Comparison of ENCODE assay signal across 20 cellular contexts in genomic region chr20:61516398-61517208, GRCh38.
DNase-seq lines count a peak whose midpoint lies in the region; ATAC-seq, FAIRE-seq and TF ChIP-seq lines count a peak whose summit lies in the region.
"Had no signal": no experiment of that assay in that cellular context is flagged by ENCODE, and none has a peak within 500 bp of the region (broad histone marks: within the 10 kb centered on the region; RNA-seq: fewer than 3 reads in every experiment).

No MANE protein-coding gene starts in this region.

- DNase-seq in Right ventricle myocardium superior (no peak), right atrium auricular region (ENCODE audit: low spot score) (no peak), astrocyte of the hippocampus (ENCODE audit: low read depth, low spot score) (peak; percentile 49), right cardiac atrium (no peak), upper lobe of right lung (peak; percentile 35), LoVo (ENCODE audit: low spot score) (no peak), small intestine (no peak)
- DNase-seq: activated B cell treated with CpG ODN at 0.5 μM for 24 hours; activated CD8-positive, alpha-beta T cell treated with anti-CD3 and anti-CD28 coated beads for 36 hours; anterior cingulate cortex; cerebellar nuclear complex; left colon; NCI-H1694; NCI-H82; PC-9; substantia nigra; T-helper 2 cell had no signal

- H3K36me3 ChIP-seq in right atrium auricular region (no peaks in the 10 kb centered on the region), upper lobe of right lung (no peaks in the 10 kb centered on the region), small intestine (ENCODE audit: control insufficient read depth in 2 of 2, insufficient read depth in 2 of 2, low read length in 2 of 2) (no peaks in the 10 kb centered on the region)
- H3K36me3 ChIP-seq: BLaER1, vagina had no signal

- H3K4me3 ChIP-seq in right atrium auricular region (no peak overlapping the region), right cardiac atrium (ENCODE audit: low read length) (no peak overlapping the region), upper lobe of right lung (no peak overlapping the region), small intestine (ENCODE audit: low read depth in 1 of 2, low read length in 2 of 2) (no peak overlapping the region)
- H3K4me3 ChIP-seq: BLaER1, PC-9, vagina had no signal

- intact Hi-C loops in Right ventricle myocardium superior (cut with DNase I) (no loop called here), right cardiac atrium (cut with DNase I) (no loop called here), upper lobe of right lung (cut with DNase I) (no loop called here)

- H3K27ac ChIP-seq in right atrium auricular region (no peak overlapping the region), right cardiac atrium (ENCODE audit: low read length) (peak overlapping the region; percentile 38), upper lobe of right lung (no peak overlapping the region), small intestine (ENCODE audit: low read depth in 1 of 2, low read length in 1 of 2) (no peak overlapping the region)
- H3K27ac ChIP-seq: BLaER1, PC-9, vagina had no signal

- 43% methylated on average over 19 of the region's 19 CpGs for WGBS in right cardiac atrium
- 64 to 72% (median 66%) methylated on average over 19 of the region's 19 CpGs for WGBS in small intestine, 3 donors

- ATAC-seq in Right ventricle myocardium superior (ENCODE audit: poor library complexity), result peak; percentile 92
- peak; percentile 82 to 89 for ATAC-seq in right cardiac atrium
- ATAC-seq in upper lobe of right lung, result no peak
- no peak for ATAC-seq in GM19324 (IDR thresholded peaks at IDR 0.05; ENCODE audit: low FRiP score, unreplicated experiment)
- ATAC-seq: activated CD8-positive, alpha-beta T cell treated with anti-CD3 and anti-CD28 coated beads for 36 hours; left colon had no signal

- H3K27me3 ChIP-seq in right atrium auricular region, result no peaks in the 10 kb centered on the region
- H3K27me3 ChIP-seq in right cardiac atrium (ENCODE audit: control insufficient read depth, insufficient read depth), result no peaks in the 10 kb centered on the region
- H3K27me3 ChIP-seq in upper lobe of right lung, result no peaks in the 10 kb centered on the region
- H3K27me3 ChIP-seq in small intestine (ENCODE audit: control insufficient read depth in 2 of 2, insufficient read depth in 2 of 2, low read length in 2 of 2), result no peaks in the 10 kb centered on the region
- H3K27me3 ChIP-seq: BLaER1, vagina had no signal

- H3K9me3 ChIP-seq in right atrium auricular region (no peaks in the 10 kb centered on the region), right cardiac atrium (ENCODE audit: control insufficient read depth, low read length) (no peaks in the 10 kb centered on the region), upper lobe of right lung (no peaks in the 10 kb centered on the region), small intestine (ENCODE audit: control insufficient read depth, low read depth) (no peaks in the 10 kb centered on the region)
- H3K9me3 ChIP-seq: BLaER1, vagina had no signal

- no peaks in the 10 kb centered on the region for H3K4me1 ChIP-seq in right atrium auricular region
- no peaks in the 10 kb centered on the region for H3K4me1 ChIP-seq in right cardiac atrium (ENCODE audit: control insufficient read depth, insufficient read depth, low read length)
- H3K4me1 ChIP-seq in upper lobe of right lung, result no peaks in the 10 kb centered on the region
- no peaks in the 10 kb centered on the region for H3K4me1 ChIP-seq in small intestine (ENCODE audit: control insufficient read depth in 2 of 2, insufficient read depth in 1 of 2, low read depth in 1 of 2, low read length in 1 of 2)
- H3K4me1 ChIP-seq: vagina had no signal

- FAIRE-seq in small intestine (lab: Jason Lieb, UNC), result no peak

- TF ChIP-seq CTCF in right atrium auricular region (IDR thresholded peaks at IDR 0.05), result no peak
- no peak for TF ChIP-seq CTCF in upper lobe of right lung (IDR thresholded peaks at IDR 0.05)

Comparison
In these comparisons a context has a peak if more than half of its experiments do, and no peak if none do; other contexts are left out.
1. ATAC-seq: peak in Right ventricle myocardium superior (single experiment) and right cardiac atrium (2 of 2); none in upper lobe of right lung (single experiment) and GM19324 (single experiment).
2. DNase-seq: peak in astrocyte of the hippocampus (single experiment) and upper lobe of right lung (single experiment); none in Right ventricle myocardium superior (single experiment), right atrium auricular region (single experiment), right cardiac atrium (0 of 3), LoVo (single experiment) and small intestine (single experiment).